ENCODE assay signal across 19 cellular contexts in the genomic region with DNA sequence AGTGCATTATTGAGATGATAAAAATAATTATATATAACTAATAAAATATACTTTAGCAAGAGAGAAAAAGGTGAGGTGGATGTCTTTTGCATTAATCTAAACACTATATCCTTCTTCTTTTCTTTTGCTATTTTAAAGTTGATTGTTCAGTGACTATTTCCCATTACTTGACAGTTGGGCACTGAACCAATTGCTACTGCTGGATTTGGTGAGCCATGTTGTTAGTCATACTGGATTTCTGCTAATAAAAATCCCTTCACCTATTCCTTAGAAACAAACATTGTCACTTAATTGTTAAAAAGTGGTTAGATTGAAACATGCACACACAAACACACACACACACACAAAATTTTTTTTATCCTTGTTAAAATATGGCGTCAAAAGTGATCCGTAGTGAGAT.
"Had no signal": no experiment of that assay in that cellular context is flagged by ENCODE, and none has a peak within 500 bp of the region (broad histone marks: within the 10 kb centered on the region; RNA-seq: fewer than 3 reads in every experiment).

No MANE protein-coding gene starts in this region.

- H3K79me2 ChIP-seq: hepatocyte had no signal

- H3K9me3 ChIP-seq: colonic mucosa, esophagus muscularis mucosa, gastroesophageal sphincter had no signal

- ATAC-seq: effector memory CD8-positive, alpha-beta T cell; foreskin keratinocyte; gastroesophageal sphincter; heart left ventricle; left cardiac atrium; left lung; left ventricle myocardium superior; lower lobe of right lung; naive thymus-derived CD4-positive, alpha-beta T cell had no signal

- DNase-seq: colonic mucosa; cortex of kidney; effector CD8-positive, alpha-beta T cell; effector memory CD8-positive, alpha-beta T cell; endodermal cell; foreskin keratinocyte; heart left ventricle; hypothalamus; immature natural killer cell; left cardiac atrium; left lung; left ventricle myocardium superior; lower lobe of right lung; mesendoderm; midbrain; naive thymus-derived CD4-positive, alpha-beta T cell had no signal

- H3K4me3 ChIP-seq: colonic mucosa, esophagus muscularis mucosa, gastroesophageal sphincter, heart left ventricle, hepatocyte, left lung, lower lobe of right lung had no signal

- H2AFZ ChIP-seq: hepatocyte had no signal

- H3K36me3 ChIP-seq: colonic mucosa, esophagus muscularis mucosa, gastroesophageal sphincter, heart left ventricle, left lung, lower lobe of right lung had no signal

- H3K27ac ChIP-seq: colonic mucosa, esophagus muscularis mucosa, foreskin keratinocyte, gastroesophageal sphincter, heart left ventricle, hepatocyte, left lung, lower lobe of right lung had no signal

- H3K4me1 ChIP-seq: colonic mucosa, esophagus muscularis mucosa, foreskin keratinocyte, gastroesophageal sphincter, heart left ventricle, left lung, lower lobe of right lung had no signal

- H3K27me3 ChIP-seq: colonic mucosa, esophagus muscularis mucosa, foreskin keratinocyte, gastroesophageal sphincter, heart left ventricle, hepatocyte, left lung had no signal

- H3K4me2 ChIP-seq: hepatocyte had no signal
